In genomic region chr10:118610577-118610976, GRCh38 we compare ENCODE assay signal across 26 cellular contexts. TPM values are rescaled to one million over a fixed set of nuclear protein-coding genes. Genes with fewer than 3 reads are reported as not detected.
"Had no signal": no experiment of that assay in that cellular context is flagged by ENCODE, and none has a peak within 500 bp of the region (broad histone marks: within the 10 kb centered on the region; RNA-seq: fewer than 3 reads in every experiment).

No MANE protein-coding gene starts in this region.

- H3K9me3 ChIP-seq: vagina had no signal

- H3K4me2 ChIP-seq: hepatocyte, smooth muscle cell had no signal

- ATAC-seq: left lung; natural killer cell; right cardiac atrium; stimulated activated memory B cell treated with anti-CD40 and anti-IgM and Interleukin-4, amounts not matched to agents 10 μg/mL and 1 μg/mL and 100 μg/mL, for 72 hours; stimulated activated naive CD8-positive, alpha-beta T cell treated with anti-CD3 and anti-CD28 coated beads, Interleukin-15, amount 100 ng/mL, for 72 hours had no signal

- H3K27me3 ChIP-seq: left lung, ovary, vagina had no signal

- H3K4me1 ChIP-seq: left lung, tibial nerve, vagina had no signal

- H2AFZ ChIP-seq: hepatocyte had no signal

- H3K36me3 ChIP-seq: left lung, ovary, tibial nerve, vagina had no signal

- H3K27ac ChIP-seq: hepatocyte, left lung, ovary, tibial nerve, vagina had no signal

- H3K79me2 ChIP-seq: hepatocyte had no signal

- H3K4me3 ChIP-seq: hepatocyte, left lung, lung, ovary, smooth muscle cell, tibial nerve, vagina had no signal

- DNase-seq: islet precursor cell; left lung; mesendoderm; naive B cell; natural killer cell; ovary; right cardiac atrium; stimulated activated CD4-positive, alpha-beta T cell treated with anti-CD3 and anti-CD28 coated beads, Interleukin-1b, Interleukin-23, amount 100 ng/mL, for 48 hours; stimulated activated CD4-positive, alpha-beta T cell treated with anti-CD3 and anti-CD28 coated beads, Interleukin-2, amount 100 ng/mL, for 48 hours; stimulated activated CD4-positive, alpha-beta T cell treated with anti-CD3 and anti-CD28 coated beads, Interleukin-4, amount 100 ng/mL, for 4 hours; stimulated activated CD8-positive, alpha-beta memory T cell treated with anti-CD3 and anti-CD28 coated beads, Interleukin-4, amount 100 ng/mL, for 48 hours; stimulated activated naive CD4-positive, alpha-beta T cell treated with Interleukin-2 at 50 U/mL for 16 hours; stimulated activated naive CD8-positive, alpha-beta T cell treated with anti-CD3 and anti-CD28 coated beads, Interleukin-15, amount 100 ng/mL, for 72 hours; substantia nigra had no signal

RNA-seq across cellular contexts. Expression of gene PRLHR, which starts 15.1 kb away (rescaled TPM):
- total RNA-seq: hepatocyte, kidney epithelial cell, left lung, lung, mesothelial cell of epicardium, natural killer cell, omental fat pad, right cardiac atrium, skeletal muscle tissue, smooth muscle cell, tibial nerve, ureter had no signal
- polyA plus RNA-seq: hepatocyte, liver, lung, right cardiac atrium, smooth muscle cell had no signal
